ENCODE assay signal across 26 cellular contexts in the genomic region with DNA sequence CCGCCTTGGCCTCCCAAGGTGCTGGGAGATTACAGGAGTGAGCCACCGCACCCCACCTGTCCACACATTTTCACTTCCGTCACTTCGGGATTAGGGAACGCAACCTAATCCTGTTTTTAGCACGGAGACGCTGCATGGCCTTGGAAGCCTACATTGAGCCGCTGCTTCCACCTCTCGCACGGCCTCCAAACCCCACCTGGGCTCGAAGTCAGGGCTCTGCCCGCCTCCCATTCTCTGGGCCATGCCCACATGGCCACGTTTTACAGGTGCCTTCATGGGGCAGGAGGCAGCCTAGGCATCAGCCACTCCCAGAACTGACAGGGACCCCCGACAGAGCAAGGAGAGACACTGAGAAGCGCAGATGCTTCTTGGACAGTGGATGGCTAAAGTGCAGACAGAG.
"Had no signal": no experiment of that assay in that cellular context is flagged by ENCODE, and none has a peak within 500 bp of the region (broad histone marks: within the 10 kb centered on the region; RNA-seq: fewer than 3 reads in every experiment).

No MANE protein-coding gene starts in this region.

- H3K27me3 ChIP-seq: brain microvascular endothelial cell, cardiac muscle cell had no signal

- H3K36me3 ChIP-seq: brain microvascular endothelial cell, cardiac muscle cell had no signal

- H3K27ac ChIP-seq: brain microvascular endothelial cell, cardiac muscle cell, SK-N-MC had no signal

- H3K4me3 ChIP-seq: cardiac muscle cell, SK-N-MC had no signal

- ATAC-seq: activated CD8-positive, alpha-beta T cell treated with anti-CD3 and anti-CD28 coated beads, Interleukin-2, amount 10 ng/mL, durations not matched to agents 7 days and 5 days; activated T-cell treated with anti-CD3 and anti-CD28 coated beads, Interleukin-2, amount 50 U/mL, for 72 hours; Panc1; Right ventricle myocardium inferior; T-cell had no signal

- DNase-seq: activated CD4-positive, alpha-beta T cell treated with anti-CD3 and anti-CD28 coated beads, Interleukin-2, amount 10 ng/mL, durations not matched to agents 7 days and 5 days; activated CD4-positive, CD25-positive, alpha-beta regulatory T cell; activated CD8-positive, alpha-beta T cell treated with anti-CD3 and anti-CD28 coated beads, Interleukin-2, amount 10 ng/mL, durations not matched to agents 7 days and 5 days; activated gamma-delta T cell treated with Interleukin-2 at 50 U/mL for 16 hours; activated naive CD4-positive, alpha-beta T cell treated with anti-CD3 and anti-CD28 coated beads, Interleukin-2, amount 10 ng/mL, durations not matched to agents 7 days and 5 days; activated naive CD8-positive, alpha-beta T cell treated with anti-CD3 and anti-CD28 coated beads for 36 hours; activated T-cell treated with anti-CD3 and anti-CD28 coated beads, Interleukin-2, amount 50 U/mL, for 72 hours; brain microvascular endothelial cell; Kasumi-1; KBM-7; NCI-H1048; NCI-H146; NCI-H187 treated with DMSO at 0.1 percent for 48 hours; NCI-H2081 treated with DMSO at 0.1 percent for 48 hours; NCI-H446; NCI-H524; NCI-H748 treated with DMSO at 0.1 percent for 48 hours; OCI-M1; RPMI8226; T-cell; T-helper 2 cell; T1000 had no signal
